Comparison of ENCODE assay signal across 11 cellular contexts in genomic region chr10:35808344-35808743, GRCh38.
"Had no signal": no experiment of that assay in that cellular context is flagged by ENCODE, and none has a peak within 500 bp of the region (broad histone marks: within the 10 kb centered on the region; RNA-seq: fewer than 3 reads in every experiment).

No MANE protein-coding gene starts in this region.

- FAIRE-seq: H1, H54 had no signal

- ATAC-seq: GM23338, HCT116 had no signal

- H3K9me3 ChIP-seq: HAP-1 had no signal

- H3K36me3 ChIP-seq: HAP-1 had no signal

- DNase-seq: GM23248, GOT3, H7, H9, HCEC 1CT, HFFc6 had no signal

- H3K4me1 ChIP-seq: HAP-1 had no signal

- H3K27ac ChIP-seq: GM23248 had no signal

- H3K9ac ChIP-seq: GM23248 had no signal

- H3K4me2 ChIP-seq: GM23338 had no signal

- H2AFZ ChIP-seq: GM23248, GM23338 had no signal

- H3K4me3 ChIP-seq: GM23248, GM23338, HAP-1 had no signal
